8 cellular contexts compared by ENCODE assay signal in the genomic region with DNA sequence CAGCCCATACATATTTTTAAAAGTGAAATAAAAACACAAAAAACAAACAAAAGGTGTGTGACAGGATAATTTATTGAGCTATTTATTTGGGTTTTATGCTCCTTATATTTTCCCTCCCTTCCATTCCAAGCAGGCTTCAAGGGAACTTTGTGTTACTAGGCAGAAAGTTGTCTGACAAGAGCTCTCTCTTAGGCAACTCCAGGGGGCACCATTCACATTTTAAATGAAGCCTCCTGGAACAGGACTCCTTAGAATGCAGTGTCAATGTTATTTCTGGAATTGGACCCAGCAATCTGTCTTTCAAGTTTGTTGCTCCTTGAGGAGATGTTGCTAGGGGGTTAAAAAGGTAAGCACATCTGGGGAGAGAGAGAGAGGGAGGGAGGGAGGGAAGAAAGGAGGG. TPM values are rescaled to one million over a fixed set of nuclear protein-coding genes. Genes with fewer than 3 reads are reported as not detected.
DNase-seq lines count a peak whose midpoint lies in the region; ATAC-seq and TF ChIP-seq lines count a peak whose summit lies in the region.

No MANE protein-coding gene starts in this region.

- TF ChIP-seq RAD21 in Ishikawa (IDR thresholded peaks at IDR 0.05; ENCODE audit: low read depth), result peak; percentile 55

- H3K9me3 Mint-ChIP-seq in natural killer cell treated with Interleukin-12 subunit alpha and Interleukin-12 subunit beta and Interleukin-15 and Interleukin-18, amount 100 ng/mL, for 72 hours, result no peaks in the 10 kb centered on the region
- no peaks in the 10 kb centered on the region for H3K9me3 Mint-ChIP-seq in activated CD8-positive, alpha-beta T cell treated with anti-CD3 and anti-CD28 coated beads, Interleukin-2, amount 10 ng/mL, durations not matched to agents 7 days and 5 days (ENCODE audit: insufficient read depth)

- no peak overlapping the region for H3K27ac Mint-ChIP-seq in natural killer cell treated with Interleukin-12 subunit alpha and Interleukin-12 subunit beta and Interleukin-15 and Interleukin-18, amount 100 ng/mL, for 72 hours
- H3K27ac Mint-ChIP-seq in activated CD8-positive, alpha-beta T cell treated with anti-CD3 and anti-CD28 coated beads, Interleukin-2, amount 10 ng/mL, durations not matched to agents 7 days and 5 days, result no peak overlapping the region

- no peaks in the 10 kb centered on the region for H3K36me3 Mint-ChIP-seq in natural killer cell treated with Interleukin-12 subunit alpha and Interleukin-12 subunit beta and Interleukin-15 and Interleukin-18, amount 100 ng/mL, for 72 hours
- H3K36me3 Mint-ChIP-seq in activated CD8-positive, alpha-beta T cell treated with anti-CD3 and anti-CD28 coated beads, Interleukin-2, amount 10 ng/mL, durations not matched to agents 7 days and 5 days (ENCODE audit: low read depth), result no peaks in the 10 kb centered on the region

- H3K4me1 Mint-ChIP-seq in natural killer cell treated with Interleukin-12 subunit alpha and Interleukin-12 subunit beta and Interleukin-15 and Interleukin-18, amount 100 ng/mL, for 72 hours (ENCODE audit: low read depth in 2 of 2), result peaks cover 16 to 21% of the 10 kb centered on the region in 2 donors
- H3K4me1 Mint-ChIP-seq in activated CD8-positive, alpha-beta T cell treated with anti-CD3 and anti-CD28 coated beads, Interleukin-2, amount 10 ng/mL, durations not matched to agents 7 days and 5 days (ENCODE audit: low read depth), result peaks cover 23% of the 10 kb centered on the region

- no peak for TF ChIP-seq EP300 in Ishikawa (IDR thresholded peaks at IDR 0.05; ENCODE audit: borderline replicate concordance)

- H3K4me3 Mint-ChIP-seq in natural killer cell treated with Interleukin-12 subunit alpha and Interleukin-12 subunit beta and Interleukin-15 and Interleukin-18, amount 100 ng/mL, for 72 hours, result no peak overlapping the region
- H3K4me3 Mint-ChIP-seq in activated CD8-positive, alpha-beta T cell treated with anti-CD3 and anti-CD28 coated beads, Interleukin-2, amount 10 ng/mL, durations not matched to agents 7 days and 5 days, result no peak overlapping the region

- POLR2A ChIA-PET in activated CD8-positive, alpha-beta T cell treated with anti-CD3 and anti-CD28 coated beads, Interleukin-2, amount 10 ng/mL, durations not matched to agents 7 days and 5 days (lab: Charles Lee), result interaction anchor here (0.9 kb wide), 1 partner anchor 178 kb away, joined by 3 read pairs; no protein-coding TSS in a partner anchor

- peak; percentile 48 for ATAC-seq in SK-N-SH treated with all-trans-retinoic acid at 6 μM for 48 hours
- ATAC-seq in GM21786 (IDR thresholded peaks at IDR 0.05; ENCODE audit: unreplicated experiment), result no peak
- ATAC-seq in natural killer cell treated with Interleukin-12 subunit alpha and Interleukin-12 subunit beta and Interleukin-15 and Interleukin-18, amount 100 ng/mL, for 72 hours, result no peak
- no peak for ATAC-seq in activated CD8-positive, alpha-beta T cell treated with anti-CD3 and anti-CD28 coated beads, Interleukin-2, amount 10 ng/mL, durations not matched to agents 7 days and 5 days

- H3K27me3 Mint-ChIP-seq in natural killer cell treated with Interleukin-12 subunit alpha and Interleukin-12 subunit beta and Interleukin-15 and Interleukin-18, amount 100 ng/mL, for 72 hours, result peaks cover 12% of the 10 kb centered on the region in 2 donors
- peaks cover 14% of the 10 kb centered on the region for H3K27me3 Mint-ChIP-seq in activated CD8-positive, alpha-beta T cell treated with anti-CD3 and anti-CD28 coated beads, Interleukin-2, amount 10 ng/mL, durations not matched to agents 7 days and 5 days (ENCODE audit: low read depth)

- DNase-seq in DMS 273 treated with DMSO at 0.1 percent for 48 hours (lab: John Stamatoyannopoulos, UW), result peak; percentile 66
- peak; percentile 75 for DNase-seq in iris pigment epithelial cell (ENCODE audit: low read depth)
- DNase-seq in activated T-cell treated with anti-CD3 and anti-CD28 coated beads, Interleukin-2, amount 50 U/mL, for 48 hours, result no peak
- DNase-seq in natural killer cell treated with Interleukin-12 subunit alpha and Interleukin-12 subunit beta and Interleukin-15 and Interleukin-18, amount 100 ng/mL, for 72 hours (ENCODE audit: low spot score), result no peak
- DNase-seq in activated CD8-positive, alpha-beta T cell treated with anti-CD3 and anti-CD28 coated beads, Interleukin-2, amount 10 ng/mL, durations not matched to agents 7 days and 5 days, result no peak

- CTCF ChIA-PET in activated CD8-positive, alpha-beta T cell treated with anti-CD3 and anti-CD28 coated beads, Interleukin-2, amount 10 ng/mL, durations not matched to agents 7 days and 5 days (lab: Charles Lee), result interaction anchor here (0.7 to 1.9 kb wide), 11 partner anchors 7 to 621 kb away, joined by 3 to 21 read pairs (median 4); no protein-coding TSS in a partner anchor

TF ChIP-seq in Ishikawa, 13 proteins besides CTCF, POLR2A, EP300 and RAD21:
- TF ChIP-seq EGR1 (IDR thresholded peaks at IDR 0.05) (no peak), FOXM1 (IDR thresholded peaks at IDR 0.05; ENCODE audit: borderline replicate concordance, low read depth) (no peak), TAF1 (IDR thresholded peaks at IDR 0.05; ENCODE audit: low read depth) (no peak), CREB1 (IDR thresholded peaks at IDR 0.05; ENCODE audit: low read depth) (no peak)
- TF ChIP-seq, protein P1, sequence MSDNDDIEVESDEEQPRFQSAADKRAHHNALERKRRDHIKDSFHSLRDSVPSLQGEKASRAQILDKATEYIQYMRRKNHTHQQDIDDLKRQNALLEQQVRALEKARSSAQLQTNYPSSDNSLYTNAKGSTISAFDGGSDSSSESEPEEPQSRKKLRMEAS (IDR thresholded peaks at IDR 0.05), result no peak
- TF ChIP-seq, protein P2, sequence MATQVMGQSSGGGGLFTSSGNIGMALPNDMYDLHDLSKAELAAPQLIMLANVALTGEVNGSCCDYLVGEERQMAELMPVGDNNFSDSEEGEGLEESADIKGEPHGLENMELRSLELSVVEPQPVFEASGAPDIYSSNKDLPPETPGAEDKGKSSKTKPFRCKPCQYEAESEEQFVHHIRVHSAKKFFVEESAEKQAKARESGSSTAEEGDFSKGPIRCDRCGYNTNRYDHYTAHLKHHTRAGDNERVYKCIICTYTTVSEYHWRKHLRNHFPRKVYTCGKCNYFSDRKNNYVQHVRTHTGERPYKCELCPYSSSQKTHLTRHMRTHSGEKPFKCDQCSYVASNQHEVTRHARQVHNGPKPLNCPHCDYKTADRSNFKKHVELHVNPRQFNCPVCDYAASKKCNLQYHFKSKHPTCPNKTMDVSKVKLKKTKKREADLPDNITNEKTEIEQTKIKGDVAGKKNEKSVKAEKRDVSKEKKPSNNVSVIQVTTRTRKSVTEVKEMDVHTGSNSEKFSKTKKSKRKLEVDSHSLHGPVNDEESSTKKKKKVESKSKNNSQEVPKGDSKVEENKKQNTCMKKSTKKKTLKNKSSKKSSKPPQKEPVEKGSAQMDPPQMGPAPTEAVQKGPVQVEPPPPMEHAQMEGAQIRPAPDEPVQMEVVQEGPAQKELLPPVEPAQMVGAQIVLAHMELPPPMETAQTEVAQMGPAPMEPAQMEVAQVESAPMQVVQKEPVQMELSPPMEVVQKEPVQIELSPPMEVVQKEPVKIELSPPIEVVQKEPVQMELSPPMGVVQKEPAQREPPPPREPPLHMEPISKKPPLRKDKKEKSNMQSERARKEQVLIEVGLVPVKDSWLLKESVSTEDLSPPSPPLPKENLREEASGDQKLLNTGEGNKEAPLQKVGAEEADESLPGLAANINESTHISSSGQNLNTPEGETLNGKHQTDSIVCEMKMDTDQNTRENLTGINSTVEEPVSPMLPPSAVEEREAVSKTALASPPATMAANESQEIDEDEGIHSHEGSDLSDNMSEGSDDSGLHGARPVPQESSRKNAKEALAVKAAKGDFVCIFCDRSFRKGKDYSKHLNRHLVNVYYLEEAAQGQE (IDR thresholded peaks at IDR 0.05; ENCODE audit: low read depth), result no peak

TF ChIP-seq in SK-N-SH treated with all-trans-retinoic acid at 6 μM for 48 hours, 23 proteins besides CTCF, POLR2A, EP300 and RAD21 (continues in another document):
- TF ChIP-seq ARNTL (CRISPR knock-in tag; IDR thresholded peaks at IDR 0.05; ENCODE audit: borderline replicate concordance, low read depth) (no peak), ESRRG (CRISPR knock-in tag; IDR thresholded peaks at IDR 0.05) (no peak)
- TF ChIP-seq, protein P3, sequence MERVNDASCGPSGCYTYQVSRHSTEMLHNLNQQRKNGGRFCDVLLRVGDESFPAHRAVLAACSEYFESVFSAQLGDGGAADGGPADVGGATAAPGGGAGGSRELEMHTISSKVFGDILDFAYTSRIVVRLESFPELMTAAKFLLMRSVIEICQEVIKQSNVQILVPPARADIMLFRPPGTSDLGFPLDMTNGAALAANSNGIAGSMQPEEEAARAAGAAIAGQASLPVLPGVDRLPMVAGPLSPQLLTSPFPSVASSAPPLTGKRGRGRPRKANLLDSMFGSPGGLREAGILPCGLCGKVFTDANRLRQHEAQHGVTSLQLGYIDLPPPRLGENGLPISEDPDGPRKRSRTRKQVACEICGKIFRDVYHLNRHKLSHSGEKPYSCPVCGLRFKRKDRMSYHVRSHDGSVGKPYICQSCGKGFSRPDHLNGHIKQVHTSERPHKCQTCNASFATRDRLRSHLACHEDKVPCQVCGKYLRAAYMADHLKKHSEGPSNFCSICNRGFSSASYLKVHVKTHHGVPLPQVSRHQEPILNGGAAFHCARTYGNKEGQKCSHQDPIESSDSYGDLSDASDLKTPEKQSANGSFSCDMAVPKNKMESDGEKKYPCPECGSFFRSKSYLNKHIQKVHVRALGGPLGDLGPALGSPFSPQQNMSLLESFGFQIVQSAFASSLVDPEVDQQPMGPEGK (CRISPR knock-in tag; IDR thresholded peaks at IDR 0.05; ENCODE audit: borderline replicate concordance), result no peak
- TF ChIP-seq, protein P4, sequence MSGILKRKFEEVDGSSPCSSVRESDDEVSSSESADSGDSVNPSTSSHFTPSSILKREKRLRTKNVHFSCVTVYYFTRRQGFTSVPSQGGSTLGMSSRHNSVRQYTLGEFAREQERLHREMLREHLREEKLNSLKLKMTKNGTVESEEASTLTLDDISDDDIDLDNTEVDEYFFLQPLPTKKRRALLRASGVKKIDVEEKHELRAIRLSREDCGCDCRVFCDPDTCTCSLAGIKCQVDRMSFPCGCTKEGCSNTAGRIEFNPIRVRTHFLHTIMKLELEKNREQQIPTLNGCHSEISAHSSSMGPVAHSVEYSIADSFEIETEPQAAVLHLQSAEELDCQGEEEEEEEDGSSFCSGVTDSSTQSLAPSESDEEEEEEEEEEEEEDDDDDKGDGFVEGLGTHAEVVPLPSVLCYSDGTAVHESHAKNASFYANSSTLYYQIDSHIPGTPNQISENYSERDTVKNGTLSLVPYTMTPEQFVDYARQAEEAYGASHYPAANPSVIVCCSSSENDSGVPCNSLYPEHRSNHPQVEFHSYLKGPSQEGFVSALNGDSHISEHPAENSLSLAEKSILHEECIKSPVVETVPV (CRISPR knock-in tag; IDR thresholded peaks at IDR 0.05), result no peak

RNA-seq across cellular contexts. Expression of a gene that starts 5.4 kb away (rescaled TPM):
- total RNA-seq in natural killer cell treated with Interleukin-12 subunit alpha and Interleukin-12 subunit beta and Interleukin-15 and Interleukin-18, amount 100 ng/mL, for 72 hours, result 10 to 100 TPM; 19.5 to 28.1 TPM
- 10 to 100 TPM; 32.9 to 35.1 TPM for total RNA-seq in activated CD8-positive, alpha-beta T cell treated with anti-CD3 and anti-CD28 coated beads, Interleukin-2, amount 10 ng/mL, durations not matched to agents 7 days and 5 days

Comparison
In these comparisons a context has a peak if more than half of its experiments do, and no peak if none do; other contexts are left out.
1. DNase-seq: peak in DMS 273 treated with DMSO at 0.1 percent for 48 hours (single experiment) and iris pigment epithelial cell (single experiment); none in activated T-cell treated with anti-CD3 and anti-CD28 coated beads, Interleukin-2, amount 50 U/mL, for 48 hours (0 of 2), natural killer cell treated with Interleukin-12 subunit alpha and Interleukin-12 subunit beta and Interleukin-15 and Interleukin-18, amount 100 ng/mL, for 72 hours (single experiment) and activated CD8-positive, alpha-beta T cell treated with anti-CD3 and anti-CD28 coated beads, Interleukin-2, amount 10 ng/mL, durations not matched to agents 7 days and 5 days (single experiment).